ENCODE assay signal across 2 cellular contexts in genomic region chr2:69969126-69969983, GRCh38.
TF ChIP-seq lines count a peak whose summit lies in the region.

No MANE protein-coding gene starts in this region.

TF ChIP-seq in HepG2, 621 proteins besides CTCF, POLR2A, EP300 and RAD21 (continues in another document):
- no peak for TF ChIP-seq ZNF772 (CRISPR knock-in tag; IDR thresholded peaks at IDR 0.05)
- TF ChIP-seq SIX4 (CRISPR knock-in tag; IDR thresholded peaks at IDR 0.05), result no peak
- TF ChIP-seq MLX (CRISPR knock-in tag; IDR thresholded peaks at IDR 0.05), result no peak
- no peak for TF ChIP-seq PHF8 (CRISPR knock-in tag; IDR thresholded peaks at IDR 0.05)
- TF ChIP-seq RNF219 (CRISPR knock-in tag; IDR thresholded peaks at IDR 0.05), result no peak
- no peak for TF ChIP-seq ZNF432 (CRISPR knock-in tag; IDR thresholded peaks at IDR 0.05; ENCODE audit: borderline replicate concordance)
- no peak for TF ChIP-seq SMARCC2 (IDR thresholded peaks at IDR 0.05)
- peak; percentile 48; the same call in 1 of the 2 replicates for TF ChIP-seq ZBTB4 (CRISPR knock-in tag; IDR thresholded peaks at IDR 0.05; ENCODE audit: borderline replicate concordance)
- TF ChIP-seq KDM2A (CRISPR knock-in tag; IDR thresholded peaks at IDR 0.05; ENCODE audit: borderline replicate concordance, low read depth), result peak; percentile 77
- no peak for TF ChIP-seq ZNF652 (CRISPR knock-in tag; IDR thresholded peaks at IDR 0.05; ENCODE audit: borderline replicate concordance, low read depth)
- no peak for TF ChIP-seq ZFP82 (CRISPR knock-in tag; IDR thresholded peaks at IDR 0.05; ENCODE audit: borderline replicate concordance)
- TF ChIP-seq ZBTB38 (CRISPR knock-in tag; IDR thresholded peaks at IDR 0.05), result peak; percentile 87
- TF ChIP-seq ZNF276 (CRISPR knock-in tag; IDR thresholded peaks at IDR 0.05; ENCODE audit: low read depth), result 0 out of 2 replicates have a peak, but pooled peaks have one; percentile 43
- TF ChIP-seq ZKSCAN5 (CRISPR knock-in tag; IDR thresholded peaks at IDR 0.05), result no peak
- no peak for TF ChIP-seq ZNF317 (CRISPR knock-in tag; IDR thresholded peaks at IDR 0.05)
- TF ChIP-seq HNRNPH1 (optimal IDR thresholded peaks at IDR 0.05; ENCODE audit: low read depth, low read length), result no peak

TF ChIP-seq in SK-N-SH treated with all-trans-retinoic acid at 6 μM for 48 hours, 23 proteins besides CTCF, POLR2A, EP300 and RAD21:
- TF ChIP-seq ZNF70 (CRISPR knock-in tag; IDR thresholded peaks at IDR 0.05) (no peak), TOX (CRISPR knock-in tag; IDR thresholded peaks at IDR 0.05; ENCODE audit: borderline replicate concordance) (no peak), ZFP30 (CRISPR knock-in tag; IDR thresholded peaks at IDR 0.05) (no peak), PATZ1 (CRISPR knock-in tag; IDR thresholded peaks at IDR 0.05; ENCODE audit: borderline replicate concordance) (no peak), CSRNP3 (CRISPR knock-in tag; IDR thresholded peaks at IDR 0.05) (no peak), CREB5 (CRISPR knock-in tag; IDR thresholded peaks at IDR 0.05; ENCODE audit: low read depth) (no peak), SNAI2 (CRISPR knock-in tag; IDR thresholded peaks at IDR 0.05) (no peak), POU6F1 (CRISPR knock-in tag; IDR thresholded peaks at IDR 0.05; ENCODE audit: borderline replicate concordance, low read depth) (no peak), ZFP3 (CRISPR knock-in tag; IDR thresholded peaks at IDR 0.05) (no peak), PPARA (CRISPR knock-in tag; IDR thresholded peaks at IDR 0.05; ENCODE audit: borderline replicate concordance) (no peak), ISL1 (CRISPR knock-in tag; IDR thresholded peaks at IDR 0.05) (no peak), RARB (CRISPR knock-in tag; IDR thresholded peaks at IDR 0.05) (no peak), ZNF8 (CRISPR knock-in tag; IDR thresholded peaks at IDR 0.05) (no peak)
TF ChIP-seq in SK-N-SH treated with all-trans-retinoic acid at 6 μM for 48 hours: peak in this region for 0.
